Comparison of ENCODE assay signal across 8 cellular contexts in the genomic region with DNA sequence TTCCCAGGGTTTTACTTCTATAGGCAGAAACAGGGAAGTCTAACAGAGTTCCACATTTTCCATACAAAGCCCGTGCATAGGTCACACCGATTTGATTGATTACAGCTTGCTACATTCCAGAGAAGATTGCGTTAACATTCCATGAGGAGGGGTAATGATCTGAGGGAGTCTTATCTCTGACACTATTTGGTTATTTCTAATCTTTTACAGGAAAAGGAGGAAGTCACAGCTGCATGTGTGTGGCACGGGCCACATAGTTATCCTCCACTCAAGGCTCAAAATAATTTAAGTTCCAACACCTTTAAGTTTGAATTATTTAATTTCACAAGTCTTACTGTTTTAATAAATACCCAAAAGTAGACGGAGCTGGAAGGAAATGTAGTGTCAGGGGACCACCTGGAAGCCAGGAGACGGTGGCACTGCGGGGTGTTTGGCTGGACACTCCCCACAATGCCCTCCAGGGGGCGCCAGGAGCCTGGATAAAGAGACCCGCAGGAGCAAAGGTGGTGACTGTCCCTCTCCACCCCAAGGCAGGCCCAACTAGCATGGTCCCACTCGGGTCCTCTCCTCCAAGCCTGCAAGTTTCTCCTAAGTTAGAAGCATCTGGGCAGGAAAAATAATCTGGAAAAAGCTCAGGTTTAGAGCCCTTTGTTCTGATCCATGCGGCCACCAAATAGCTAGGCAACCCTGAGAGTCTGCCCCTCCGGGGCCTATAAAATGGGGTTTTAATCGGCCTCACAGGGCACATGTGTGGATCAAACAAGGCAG. TPM values are rescaled to one million over a fixed set of nuclear protein-coding genes. Genes with fewer than 3 reads are reported as not detected.
A peak's percentile ranks its signal among the peaks of the same experiment; 100 is the strongest.
DNase-seq lines count a peak whose midpoint lies in the region; ATAC-seq and TF ChIP-seq lines count a peak whose summit lies in the region.

No MANE protein-coding gene starts in this region.

- H3K4me3 ChIP-seq in BLaER1 (no peak overlapping the region), epithelial cell of esophagus (ENCODE audit: low read length) (no peak overlapping the region)

- H3K36me3 Mint-ChIP-seq in HFFc6 (ENCODE audit: low read depth), result no peaks in the 10 kb centered on the region
- no peaks in the 10 kb centered on the region for H3K36me3 Mint-ChIP-seq in nephron (ENCODE audit: low read depth)

- no peaks in the 10 kb centered on the region for H4K20me1 ChIP-seq in BLaER1

- no peaks in the 10 kb centered on the region for H3K27me3 ChIP-seq in BLaER1

- no peaks in the 10 kb centered on the region for H3K9me3 Mint-ChIP-seq in HFFc6
- H3K9me3 Mint-ChIP-seq in nephron, result no peaks in the 10 kb centered on the region

- H3K27ac Mint-ChIP-seq in HFFc6 (no peak overlapping the region; the same call in 1 of the 2 replicates), nephron (peak overlapping the region in 1 of 3 experiments; percentile 34)

- H3K9ac ChIP-seq in BLaER1, result no peak overlapping the region

- peaks cover 12% of the 10 kb centered on the region; the same call in 1 of the 2 replicates for H3K4me1 ChIP-seq in BLaER1

- peak overlapping the region; percentile 39; the same call in 1 of the 2 replicates for H3K4me2 ChIP-seq in BLaER1

- H3K27ac ChIP-seq in BLaER1, result no peak overlapping the region

- H3K4me3 Mint-ChIP-seq in HFFc6, result no peak overlapping the region
- no peak overlapping the region for H3K4me3 Mint-ChIP-seq in nephron

- H3K27me3 Mint-ChIP-seq in HFFc6 (ENCODE audit: insufficient read depth) (no peaks in the 10 kb centered on the region; the same call in none of the 2 replicates), nephron (ENCODE audit: low read depth) (peaks cover 26% of the 10 kb centered on the region)

- peak; percentile 46 for DNase-seq in HFFc6
- DNase-seq in NOMO-1 treated with DMSO at 0.1 percent for 48 hours (lab: John Stamatoyannopoulos, UW; ENCODE audit: unreplicated experiment), result peak; percentile 38
- DNase-seq in activated CD8-positive, alpha-beta memory T cell treated with anti-CD3 and anti-CD28 coated beads, Interleukin-2, amount 50 U/mL, for 24 hours (ENCODE audit: extremely low read depth), result peak; percentile 53
- peak; percentile 55 for DNase-seq in epithelial cell of esophagus (ENCODE audit: low read depth)
- DNase-seq in stimulated activated naive CD8-positive, alpha-beta T cell treated with anti-CD3 and anti-CD28 coated beads, Interleukin-15, Interleukin-2, amounts not matched to agents 100 U/mL and 50 U/mL, for 24 hours, result peak; percentile 87
- DNase-seq in HPDE6-E6E7 (ENCODE audit: extremely low spot score), result no peak

- TF ChIP-seq CTCF in HFFc6 (IDR thresholded peaks at IDR 0.05) (peak; percentile 98), epithelial cell of esophagus (IDR thresholded peaks at IDR 0.05; ENCODE audit: insufficient read depth, low read depth, low read length, missing control alignments) (peak; percentile 88), nephron (IDR thresholded peaks at IDR 0.05; ENCODE audit: unreplicated experiment in 3 of 3) (peak; percentile 97 to 98 (median 98))

- H3K36me3 ChIP-seq in BLaER1, result no peaks in the 10 kb centered on the region

- H3K9me3 ChIP-seq in BLaER1, result no peaks in the 10 kb centered on the region

- peak; percentile 65 for ATAC-seq in stimulated activated naive CD8-positive, alpha-beta T cell treated with anti-CD3 and anti-CD28 coated beads, Interleukin-15, Interleukin-2, amounts not matched to agents 100 U/mL and 50 U/mL, for 24 hours

- H3K4me1 Mint-ChIP-seq in HFFc6 (ENCODE audit: low read depth) (peaks cover 18% of the 10 kb centered on the region), nephron (peaks cover 5% of the 10 kb centered on the region)

RNA-seq across cellular contexts. Expression of a gene that starts 20.2 kb away (rescaled TPM):
- 10 to 100 TPM; 41.4 to 50.4 (median 44.8) TPM for total RNA-seq in HFFc6 (2021; fragmentation: NEBNext Ultra II Directional; extraction: Animal tissue kit (Norgen Biotek cat#: 25700))

RNA-seq across cellular contexts. Expression of a gene that starts 35.9 kb away (rescaled TPM):
- under 1 TPM in 1 of 6 experiments, not detected in 5; 0.30 TPM for total RNA-seq in HFFc6 (2021; fragmentation: NEBNext Ultra II Directional; extraction: Animal tissue kit (Norgen Biotek cat#: 25700))

RNA-seq across cellular contexts. Expression of a gene that starts 50.6 kb away (rescaled TPM):
- not detected for total RNA-seq in HFFc6 (2021; fragmentation: NEBNext Ultra II Directional; extraction: Animal tissue kit (Norgen Biotek cat#: 25700))
